In genomic region chr13:33007950-33008349, GRCh38 we compare ENCODE assay signal across 35 cellular contexts.
"Had no signal": no experiment of that assay in that cellular context is flagged by ENCODE, and none has a peak within 500 bp of the region (broad histone marks: within the 10 kb centered on the region; RNA-seq: fewer than 3 reads in every experiment).

No MANE protein-coding gene starts in this region.

- H3K4me3 ChIP-seq: body of pancreas, breast epithelium had no signal

- ATAC-seq: activated CD8-positive, alpha-beta T cell treated with anti-CD3 and anti-CD28 coated beads for 36 hours; activated naive CD8-positive, alpha-beta T cell treated with anti-CD3 and anti-CD28 coated beads, Interleukin-2, amount 50 U/mL, for 24 hours; body of pancreas had no signal

- H3K4me1 Mint-ChIP-seq: activated B cell treated with CpG ODN at 0.5 μM for 24 hours; activated naive CD4-positive, alpha-beta T cell treated with anti-CD3 and anti-CD28 coated beads, Interleukin-2, amount 50 U/mL, for 24 hours; activated naive CD8-positive, alpha-beta T cell treated with anti-CD3 and anti-CD28 coated beads, Interleukin-2, amount 50 U/mL, for 24 hours had no signal

- DNase-seq: activated B cell treated with CpG ODN at 0.5 μM for 24 hours; activated CD4-positive, alpha-beta memory T cell treated with anti-CD3 and anti-CD28 coated beads for 36 hours; activated CD4-positive, alpha-beta T cell treated with anti-CD3 and anti-CD28 coated beads for 4 hours; activated CD4-positive, alpha-beta T cell treated with anti-CD3 and anti-CD28 coated beads, Interleukin-2, amount 10 ng/mL, durations not matched to agents 24 days and 14 days; activated CD4-positive, alpha-beta T cell treated with anti-CD3 and anti-CD28 coated beads, Interleukin-2, amount 50 U/mL, for 1 hour; activated CD4-positive, alpha-beta T cell treated with anti-CD3 and anti-CD28 coated beads, Interleukin-2, amount 50 U/mL, for 4 hours; activated CD4-positive, CD25-positive, alpha-beta regulatory T cell treated with anti-CD3 and anti-CD28 coated beads, Interleukin-2, amount 50 U/mL, for 72 hours; activated CD8-positive, alpha-beta memory T cell treated with anti-CD3 and anti-CD28 coated beads, Interleukin-2, amount 50 U/mL, for 4 hours; activated CD8-positive, alpha-beta T cell treated with anti-CD3 and anti-CD28 coated beads for 36 hours; activated effector memory CD4-positive, alpha-beta T cell treated with Interleukin-2 at 50 U/mL for 16 hours; activated gamma-delta T cell; activated naive CD4-positive, alpha-beta T cell treated with anti-CD3 and anti-CD28 coated beads, Interleukin-2, amount 10 ng/mL, durations not matched to agents 7 days and 5 days; activated naive CD4-positive, alpha-beta T cell treated with Interleukin-2 at 50 U/mL for 16 hours; activated naive CD8-positive, alpha-beta T cell treated with anti-CD3 and anti-CD28 coated beads, Interleukin-2, amount 10 ng/mL, durations not matched to agents 7 days and 5 days; activated naive CD8-positive, alpha-beta T cell treated with anti-CD3 and anti-CD28 coated beads, Interleukin-2, amount 50 U/mL, for 24 hours; activated T-cell treated with anti-CD3 and anti-CD28 coated beads for 4 hours; activated T-cell treated with anti-CD3 and anti-CD28 coated beads, Interleukin-2, amount 50 U/mL, for 1 hour; activated T-cell treated with anti-CD3 and anti-CD28 coated beads, Interleukin-2, amount 50 U/mL, for 48 hours; amygdala; anterior cingulate cortex; body of pancreas; brain microvascular endothelial cell; central memory CD4-positive, alpha-beta T cell; T-helper 1 cell; T-helper 2 cell; T-helper 9 cell had no signal

- H3K27ac Mint-ChIP-seq: activated B cell treated with CpG ODN at 0.5 μM for 24 hours; activated CD4-positive, alpha-beta memory T cell treated with anti-CD3 and anti-CD28 coated beads for 36 hours; activated CD4-positive, alpha-beta T cell treated with anti-CD3 and anti-CD28 coated beads, Interleukin-2, amount 10 ng/mL, durations not matched to agents 24 days and 14 days; activated CD8-positive, alpha-beta T cell treated with anti-CD3 and anti-CD28 coated beads for 36 hours; activated naive CD4-positive, alpha-beta T cell treated with anti-CD3 and anti-CD28 coated beads, Interleukin-2, amount 10 ng/mL, durations not matched to agents 7 days and 5 days; activated naive CD4-positive, alpha-beta T cell treated with anti-CD3 and anti-CD28 coated beads, Interleukin-2, amount 50 U/mL, for 24 hours; activated naive CD8-positive, alpha-beta T cell; activated naive CD8-positive, alpha-beta T cell treated with anti-CD3 and anti-CD28 coated beads, Interleukin-2, amount 10 ng/mL, durations not matched to agents 7 days and 5 days; activated naive CD8-positive, alpha-beta T cell treated with anti-CD3 and anti-CD28 coated beads, Interleukin-2, amount 50 U/mL, for 24 hours; activated T-helper 2 cell treated with anti-CD3 and anti-CD28 coated beads, Interferon-gamma antibody, Interleukin-2, Interleukin-4, amounts not matched to agents 10 μg/mL and 5 μg/mL and 100 μg/mL, durations not matched to agents 14 hours and 24 hours and 36 hours; T-helper 1 cell treated with Interleukin-12 subunit alpha and Interleukin-12 subunit beta and Interleukin-4 antibody, amounts not matched to agents 30 μg/mL and 1 μg/mL, for 36 hours; T-helper 2 cell treated with Interferon-gamma antibody and Interleukin-4, amounts not matched to agents 5 μg/mL and 100 μg/mL, for 36 hours had no signal

- H3K27me3 ChIP-seq: body of pancreas, brain microvascular endothelial cell, breast epithelium had no signal

- H3K36me3 Mint-ChIP-seq: activated CD4-positive, alpha-beta memory T cell treated with anti-CD3 and anti-CD28 coated beads for 36 hours; activated naive CD4-positive, alpha-beta T cell treated with anti-CD3 and anti-CD28 coated beads, Interleukin-2, amount 10 ng/mL, durations not matched to agents 7 days and 5 days had no signal

- H3K4me3 Mint-ChIP-seq: activated B cell treated with CpG ODN at 0.5 μM for 24 hours; activated CD4-positive, alpha-beta memory T cell treated with anti-CD3 and anti-CD28 coated beads for 36 hours; activated CD4-positive, alpha-beta T cell treated with anti-CD3 and anti-CD28 coated beads, Interleukin-2, amount 10 ng/mL, durations not matched to agents 24 days and 14 days; activated CD8-positive, alpha-beta T cell treated with anti-CD3 and anti-CD28 coated beads for 36 hours; activated naive CD4-positive, alpha-beta T cell treated with anti-CD3 and anti-CD28 coated beads, Interleukin-2, amount 10 ng/mL, durations not matched to agents 7 days and 5 days; activated naive CD4-positive, alpha-beta T cell treated with anti-CD3 and anti-CD28 coated beads, Interleukin-2, amount 50 U/mL, for 24 hours; activated naive CD8-positive, alpha-beta T cell; activated naive CD8-positive, alpha-beta T cell treated with anti-CD3 and anti-CD28 coated beads, Interleukin-2, amount 10 ng/mL, durations not matched to agents 7 days and 5 days; activated naive CD8-positive, alpha-beta T cell treated with anti-CD3 and anti-CD28 coated beads, Interleukin-2, amount 50 U/mL, for 24 hours; T-helper 1 cell treated with Interleukin-12 subunit alpha and Interleukin-12 subunit beta and Interleukin-4 antibody, amounts not matched to agents 30 μg/mL and 1 μg/mL, for 36 hours; T-helper 2 cell treated with Interferon-gamma antibody and Interleukin-4, amounts not matched to agents 5 μg/mL and 100 μg/mL, for 36 hours had no signal

- H3K36me3 ChIP-seq: brain microvascular endothelial cell, breast epithelium had no signal

- H3K27ac ChIP-seq: body of pancreas, brain microvascular endothelial cell, VCaP had no signal

- H3K4me1 ChIP-seq: body of pancreas, breast epithelium had no signal

- FAIRE-seq: astrocyte, TTC549 had no signal
